Comparison of ENCODE assay signal across 8 cellular contexts in genomic region chr6:37210313-37210898, GRCh38. TPM values are rescaled to one million over a fixed set of nuclear protein-coding genes. Genes with fewer than 3 reads are reported as not detected.
DNase-seq lines count a peak whose midpoint lies in the region; ATAC-seq, FAIRE-seq and TF ChIP-seq lines count a peak whose summit lies in the region.

No MANE protein-coding gene starts in this region.

- no peaks in the 10 kb centered on the region for H3K36me3 ChIP-seq in ACC112 (ENCODE audit: insufficient read depth, low read length)
- no peaks in the 10 kb centered on the region for H3K36me3 ChIP-seq in spleen

- peak overlapping the region; percentile 29 for H2AFZ ChIP-seq in ACC112 (ENCODE audit: low read length, unreplicated experiment)

- no peaks in the 10 kb centered on the region for H3K79me2 ChIP-seq in ACC112 (ENCODE audit: control insufficient read depth, insufficient read depth, low read length, unreplicated experiment)

- H3K27me3 ChIP-seq in ACC112 (ENCODE audit: insufficient read depth, low read length), result no peaks in the 10 kb centered on the region
- H3K27me3 ChIP-seq in spleen (replicated peaks in 1 of 7), result no peaks in the 10 kb centered on the region

- in situ Hi-C loops in astrocyte of the spinal cord (cut with HindIII; ENCODE audit: low sequenced_read_pairs), result no loop called here

- no peak for TF ChIP-seq POLR2A in spleen (IDR thresholded peaks at IDR 0.05)

- DNase-seq in GM19240 (ENCODE audit: insufficient read length, low spot score) (peak; percentile 36), NCI-H2107 treated with DMSO at 0.1 percent for 48 hours (lab: John Stamatoyannopoulos, UW; ENCODE audit: unreplicated experiment) (peak; percentile 79), astrocyte of the spinal cord (ENCODE audit: low read depth, low spot score) (peak; percentile 80), hypothalamus (lab: John Stamatoyannopoulos, UW) (peak in 36 of 51 donors; percentile 2 to 81 (median 39)), spleen (no peak)

- H3K27ac ChIP-seq in ACC112 (ENCODE audit: low read depth, low read length) (no peak overlapping the region), spleen (peak overlapping the region in 4 of 8 donors; percentile 30 to 70 (median 62))

- 52 to 68% (median 60%) methylated on average over 7 of the region's 7 CpGs for WGBS in spleen, 5 donors

- TF ChIP-seq CTCF in astrocyte of the spinal cord (IDR thresholded peaks at IDR 0.05; ENCODE audit: low read depth, low read length) (peak; percentile 91), spleen (IDR thresholded peaks at IDR 0.05 in 8 of 11, conservative IDR thresholded peaks at IDR 0.05 in 3 of 11) (peak; percentile 80 to 99 (median 94))

- no peak overlapping the region for H3K4me3 ChIP-seq in ACC112 (ENCODE audit: low read depth, low read length)
- H3K4me3 ChIP-seq in astrocyte of the spinal cord (ENCODE audit: low read depth, low read length), result no peak overlapping the region
- H3K4me3 ChIP-seq in spleen, result no peak overlapping the region

- ATAC-seq in GM18498 (IDR thresholded peaks at IDR 0.05; ENCODE audit: unreplicated experiment), result no peak

- H3K9me3 ChIP-seq in spleen, result no peaks in the 10 kb centered on the region

- intact Hi-C loops in spleen (cut with DNase I; ENCODE audit: low total_unique reads), result loop anchor here (10.0 kb wide), 2 partner anchors 326 to 446 kb away; partner anchors contain the start of gene C6orf89

- H3K4me1 ChIP-seq in ACC112 (ENCODE audit: control insufficient read depth, insufficient read depth, low read length, unreplicated experiment) (no peaks in the 10 kb centered on the region), spleen (peaks cover 0 to 55% (median 27%) of the 10 kb centered on the region in 6 donors)

- peak; percentile 71 for FAIRE-seq in TTC549 (lab: Jason Lieb, UNC)

RNA-seq across cellular contexts. Expression of gene PIM1, which starts 40.5 kb away (rescaled TPM):
- 100 to 1,000 TPM in 3 of 7 donors, 10 to 100 TPM in 4; 34.8 to 176 (median 91.5) TPM for total RNA-seq in spleen
- polyA plus RNA-seq in spleen, result 10 to 100 TPM; 22.1 to 37.3 (median 22.3) TPM

RNA-seq across cellular contexts. Expression of gene TBC1D22B, which starts 47.2 kb away (rescaled TPM):
- total RNA-seq in spleen, result 10 to 100 TPM in 4 of 7 donors, 1 to 10 TPM in 3; 8.7 to 12.7 (median 10.7) TPM
- 1 to 10 TPM; 4.2 to 6.1 (median 4.7) TPM for polyA plus RNA-seq in spleen

RNA-seq across cellular contexts. Expression of gene TMEM217, which starts 47.5 kb away (rescaled TPM):
- total RNA-seq in spleen, result 1 to 10 TPM in 1 of 7 donors, under 1 TPM in 4, not detected in 2; 0.32 to 2.3 (median 0.84) TPM
- under 1 TPM; 0.58 to 0.91 (median 0.74) TPM for polyA plus RNA-seq in spleen
